In the genomic region with DNA sequence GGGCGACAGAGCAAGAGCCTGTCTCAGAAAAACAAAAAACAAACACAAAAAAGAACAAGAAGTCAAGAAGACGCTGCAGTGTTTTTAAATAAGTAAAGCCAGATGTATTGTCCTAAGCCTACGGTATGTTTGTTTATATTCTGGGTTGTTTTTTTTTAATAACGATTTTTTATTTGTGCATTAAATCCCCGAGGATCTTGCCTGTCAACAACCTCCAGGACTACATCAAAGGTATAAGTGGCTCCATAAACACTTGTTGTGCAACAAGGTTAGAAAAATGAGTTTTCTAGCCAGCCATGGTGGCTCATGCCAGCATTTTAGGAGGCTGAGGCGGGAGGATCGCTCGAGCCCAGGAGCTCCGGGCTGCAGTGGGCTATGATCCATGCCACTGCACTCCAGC, we compare ENCODE assay signal across 11 cellular contexts. TPM values are rescaled to one million over a fixed set of nuclear protein-coding genes. Genes with fewer than 3 reads are reported as not detected.
A peak's percentile ranks its signal among the peaks of the same experiment; 100 is the strongest.
DNase-seq lines count a peak whose midpoint lies in the region; ATAC-seq and TF ChIP-seq lines count a peak whose summit lies in the region.
"Had no signal": no experiment of that assay in that cellular context is flagged by ENCODE, and none has a peak within 500 bp of the region (broad histone marks: within the 10 kb centered on the region; RNA-seq: fewer than 3 reads in every experiment).

No MANE protein-coding gene starts in this region.

- CTCF ChIA-PET in PC-3 (lab: Charles Lee): no interaction called here

- H3K4me1 ChIP-seq in PC-3 (ENCODE audit: insufficient read depth, low read length) (peaks cover 20% of the 10 kb centered on the region), endodermal cell (ENCODE audit: control insufficient read depth, insufficient read depth, low read length) (peaks cover 2% of the 10 kb centered on the region), lower lobe of right lung (peaks cover 34% of the 10 kb centered on the region), thoracic aorta (ENCODE audit: control insufficient read depth in 1 of 2, low read depth in 2 of 2) (peaks cover 44 to 85% of the 10 kb centered on the region in 2 donors)

- no peaks in the 10 kb centered on the region for H3F3A ChIP-seq in PC-3 (ENCODE audit: low read length, unreplicated experiment)

- peak overlapping the region; percentile 40; the same call in 1 of the 2 replicates for H3K4me2 ChIP-seq in PC-3 (ENCODE audit: low read length)

- peak overlapping the region; percentile 33; the same call in 1 of the 2 replicates for H3K27ac ChIP-seq in PC-3 (ENCODE audit: low read length)
- no peak overlapping the region for H3K27ac ChIP-seq in endodermal cell (ENCODE audit: low read depth, low read length)
- peak overlapping the region; percentile 26 for H3K27ac ChIP-seq in lower lobe of right lung
- peak overlapping the region; percentile 72 to 82 for H3K27ac ChIP-seq in thoracic aorta

- no peak for DNase-seq in PC-3
- DNase-seq in endodermal cell: no peak
- DNase-seq in lower lobe of right lung: no peak
- no peak for DNase-seq in thoracic aorta (ENCODE audit: low spot score)
- DNase-seq in mesenteric fat pad (ENCODE audit: low spot score): no peak
- no peak for DNase-seq in nucleus accumbens (lab: John Stamatoyannopoulos, UW)
- DNase-seq: activated CD4-positive, alpha-beta T cell treated with anti-CD3 and anti-CD28 coated beads for 36 hours; NCI-H2171 treated with DMSO at 0.1 percent for 48 hours; stimulated activated naive CD4-positive, alpha-beta T cell treated with Interleukin-2 at 50 U/mL for 16 hours had no signal

- POLR2A ChIA-PET in PC-3 (lab: Charles Lee; ENCODE audit: unreplicated experiment): no interaction called here

- H2AFZ ChIP-seq in PC-3 (ENCODE audit: low read length): no peak overlapping the region

- H3K4me1 Mint-ChIP-seq in endodermal cell: peaks cover 14% of the 10 kb centered on the region
- H3K4me1 Mint-ChIP-seq: activated CD4-positive, alpha-beta T cell treated with anti-CD3 and anti-CD28 coated beads for 36 hours had no signal

- no peaks in the 10 kb centered on the region for H3K27me3 Mint-ChIP-seq in endodermal cell (ENCODE audit: insufficient read depth)

- H3K9ac ChIP-seq in PC-3 (ENCODE audit: low read length): no peak overlapping the region
- H3K9ac ChIP-seq in endodermal cell (ENCODE audit: extremely low read depth, low read length, poor library complexity, severe bottlenecking): no peak overlapping the region

- BruUV-seq in PC-3 (replicated peaks; lab: Mats Ljungman, UMichigan): no TSS peak

- 89 to 96% methylated on average over 4 to 9 of the region's 9 CpGs for WGBS in endodermal cell (ENCODE audit: insufficient coverage in 1 of 2, insufficient read length in 1 of 2), 2 experiments

- intact Hi-C loops in PC-3 (cut with micrococcal nuclease) (no loop called here), lower lobe of right lung (cut with DNase I) (no loop called here)

- no peaks in the 10 kb centered on the region for H4K20me1 ChIP-seq in PC-3 (ENCODE audit: low read length)

- peak overlapping the region; percentile 62 for H3K27ac Mint-ChIP-seq in endodermal cell
- H3K27ac Mint-ChIP-seq: activated CD4-positive, alpha-beta T cell treated with anti-CD3 and anti-CD28 coated beads for 36 hours; activated T-helper 1 cell treated with anti-CD3 and anti-CD28 coated beads, Interleukin-12 subunit alpha, Interleukin-12 subunit beta, Interleukin-2, Interleukin-4 antibody, amounts not matched to agents 30 ng/mL and 10 ng/mL and 1 ng/mL, durations not matched to agents 14 hours and 24 hours and 36 hours had no signal

- no peaks in the 10 kb centered on the region for H3K79me2 ChIP-seq in PC-3 (ENCODE audit: low read length)

- H3K9me2 ChIP-seq in PC-3 (replicated peaks; ENCODE audit: low read length): no peaks in the 10 kb centered on the region

- H3K4me3 Mint-ChIP-seq in endodermal cell: no peak overlapping the region
- H3K4me3 Mint-ChIP-seq: activated CD4-positive, alpha-beta T cell treated with anti-CD3 and anti-CD28 coated beads for 36 hours; activated T-helper 1 cell treated with anti-CD3 and anti-CD28 coated beads, Interleukin-12 subunit alpha, Interleukin-12 subunit beta, Interleukin-2, Interleukin-4 antibody, amounts not matched to agents 30 ng/mL and 10 ng/mL and 1 ng/mL, durations not matched to agents 14 hours and 24 hours and 36 hours had no signal

- H3K9me3 Mint-ChIP-seq in endodermal cell: no peaks in the 10 kb centered on the region
- H3K9me3 Mint-ChIP-seq: activated T-helper 1 cell treated with anti-CD3 and anti-CD28 coated beads, Interleukin-12 subunit alpha, Interleukin-12 subunit beta, Interleukin-2, Interleukin-4 antibody, amounts not matched to agents 30 ng/mL and 10 ng/mL and 1 ng/mL, durations not matched to agents 14 hours and 24 hours and 36 hours had no signal

- TF ChIP-seq CTCF in PC-3 (conservative IDR thresholded peaks at IDR 0.05; ENCODE audit: low read depth, low read length) (no peak), endodermal cell (conservative IDR thresholded peaks at IDR 0.05) (no peak), lower lobe of right lung (IDR thresholded peaks at IDR 0.05) (no peak), thoracic aorta (IDR thresholded peaks at IDR 0.05) (no peak)

- H3K36me3 ChIP-seq in PC-3 (ENCODE audit: low read depth, low read length): no peaks in the 10 kb centered on the region
- H3K36me3 ChIP-seq in endodermal cell (ENCODE audit: control insufficient read depth, insufficient read depth, low read length): peaks cover 80% of the 10 kb centered on the region
- no peaks in the 10 kb centered on the region for H3K36me3 ChIP-seq in lower lobe of right lung
- H3K36me3 ChIP-seq in thoracic aorta: peaks cover 4% of the 10 kb centered on the region

- peaks cover 76% of the 10 kb centered on the region for H3K36me3 Mint-ChIP-seq in endodermal cell (ENCODE audit: low read depth)

- H3K4me3 ChIP-seq in PC-3 (ENCODE audit: low read length) (no peak overlapping the region), endodermal cell (ENCODE audit: low read length) (no peak overlapping the region), lower lobe of right lung (no peak overlapping the region), thoracic aorta (peak overlapping the region; percentile 24)

- ATAC-seq in PC-3: no peak
- ATAC-seq in lower lobe of right lung: no peak
- ATAC-seq in thoracic aorta (ENCODE audit: insufficient number of reproducible peaks, low FRiP score, low read depth): no peak
- ATAC-seq in esophagus mucosa: no peak
- ATAC-seq: activated CD4-positive, alpha-beta T cell treated with anti-CD3 and anti-CD28 coated beads for 36 hours had no signal

- H3K27me3 ChIP-seq in PC-3 (ENCODE audit: low read length): no peaks in the 10 kb centered on the region
- H3K27me3 ChIP-seq in endodermal cell (ENCODE audit: control insufficient read depth, insufficient read depth, low read length, poor library complexity, severe bottlenecking): no peaks in the 10 kb centered on the region
- H3K27me3 ChIP-seq in lower lobe of right lung (ENCODE audit: low read depth): no peaks in the 10 kb centered on the region
- no peaks in the 10 kb centered on the region for H3K27me3 ChIP-seq in thoracic aorta (replicated peaks; ENCODE audit: insufficient read depth)

- no peaks in the 10 kb centered on the region for H3K9me3 ChIP-seq in PC-3 (ENCODE audit: low read length)
- no peaks in the 10 kb centered on the region for H3K9me3 ChIP-seq in endodermal cell (ENCODE audit: control insufficient read depth, low read length)
- no peaks in the 10 kb centered on the region for H3K9me3 ChIP-seq in lower lobe of right lung
- no peaks in the 10 kb centered on the region for H3K9me3 ChIP-seq in thoracic aorta

RNA-seq across cellular contexts. Expression of gene ITGB5, which starts 26.1 kb away (rescaled TPM):
- 67.2 and 89.4 TPM in 2 replicates for total RNA-seq in PC-3 (2014; rRNA removed)
- 100 to 1,000 TPM; 262 to 329 TPM for total RNA-seq in endodermal cell
- 62.0 TPM for polyA plus RNA-seq in endodermal cell (2013, experiment 1 of 2)
- 71.0 TPM for polyA plus RNA-seq in endodermal cell (2013, experiment 2 of 2)
- total RNA-seq in lower lobe of right lung: 93.1 TPM
- 100 to 1,000 TPM; 576 to 592 TPM for total RNA-seq in thoracic aorta
- 339 TPM for total RNA-seq in mesenteric fat pad
- 83.0 TPM for total RNA-seq in esophagus mucosa
